ENCODE assay signal across 8 cellular contexts in genomic region chr16:58511933-58512815, GRCh38. TPM values are rescaled to one million over a fixed set of nuclear protein-coding genes. Genes with fewer than 3 reads are reported as not detected.
A peak's percentile ranks its signal among the peaks of the same experiment; 100 is the strongest.
DNase-seq lines count a peak whose midpoint lies in the region; ATAC-seq and TF ChIP-seq lines count a peak whose summit lies in the region.

No MANE protein-coding gene starts in this region.

- peaks cover 27% of the 10 kb centered on the region for H3K4me1 Mint-ChIP-seq in activated CD4-positive, alpha-beta T cell treated with anti-CD3 and anti-CD28 coated beads for 36 hours

- H3K4me3 ChIP-seq in HFF-Myc (replicated peaks; ENCODE audit: low read depth, low read length) (no peak overlapping the region), lower leg skin (ENCODE audit: low read depth, poor library complexity, severe bottlenecking) (no peak overlapping the region)

- no peak overlapping the region for H3K27ac Mint-ChIP-seq in activated CD4-positive, alpha-beta T cell treated with anti-CD3 and anti-CD28 coated beads for 36 hours

- TF ChIP-seq POLR2A in lower leg skin (IDR thresholded peaks at IDR 0.05): no peak

- H3K9me3 Mint-ChIP-seq in activated CD4-positive, alpha-beta T cell treated with anti-CD3 and anti-CD28 coated beads for 36 hours (ENCODE audit: low read depth): no peaks in the 10 kb centered on the region

- TF ChIP-seq CTCF in HFF-Myc (IDR thresholded peaks at IDR 0.05; ENCODE audit: low read depth, low read length, missing control alignments): peak; percentile 80
- TF ChIP-seq CTCF in lower leg skin (IDR thresholded peaks at IDR 0.05): peak in 1 of 3 donors; percentile 75

- DNase-seq in DMS 273 (lab: John Stamatoyannopoulos, UW; ENCODE audit: unreplicated experiment): peak; percentile 89
- DNase-seq in HFF-Myc (ENCODE audit: extremely low read depth, low read depth): no peak
- peak; percentile 23 for DNase-seq in NCI-H510A (lab: John Stamatoyannopoulos, UW)
- peak; percentile 93 for DNase-seq in activated CD4-positive, alpha-beta T cell treated with anti-CD3 and anti-CD28 coated beads for 36 hours
- peak; percentile 40 for DNase-seq in cerebellum (ENCODE audit: low spot score)
- DNase-seq in lower leg skin (ENCODE audit: low spot score in 2 of 2): peak; percentile 56 to 96
- peak; percentile 53 for DNase-seq in stimulated activated CD8-positive, alpha-beta memory T cell treated with anti-CD3 and anti-CD28 coated beads, Interleukin-12 subunit alpha, Interleukin-12 subunit beta, amount 100 ng/mL, for 4 hours (ENCODE audit: low read depth)

- POLR2A ChIA-PET in activated CD4-positive, alpha-beta T cell treated with anti-CD3 and anti-CD28 coated beads for 36 hours (lab: Charles Lee): interaction anchor here (0.6 to 1.0 kb wide), 2 partner anchors 14 to 116 kb away, joined by 3 to 6 read pairs; no protein-coding TSS in a partner anchor

- WGBS in lower leg skin, 2 donors: 50 to 63% methylated on average over 13 to 17 of the region's 17 CpGs

- peaks cover 14% of the 10 kb centered on the region for H3K36me3 Mint-ChIP-seq in activated CD4-positive, alpha-beta T cell treated with anti-CD3 and anti-CD28 coated beads for 36 hours (ENCODE audit: low read depth)

- CTCF ChIA-PET in activated CD4-positive, alpha-beta T cell treated with anti-CD3 and anti-CD28 coated beads for 36 hours (lab: Charles Lee): interaction anchor here (0.6 to 1.9 kb wide), 10 partner anchors 15 to 262 kb away, joined by 3 to 20 read pairs (median 4); a partner anchor contains a TSS

- peak; percentile 31 for ATAC-seq in activated CD4-positive, alpha-beta T cell treated with anti-CD3 and anti-CD28 coated beads for 36 hours
- ATAC-seq in GM18861 (IDR thresholded peaks at IDR 0.05; ENCODE audit: unreplicated experiment): no peak

- H3K27me3 Mint-ChIP-seq in activated CD4-positive, alpha-beta T cell treated with anti-CD3 and anti-CD28 coated beads for 36 hours: no peaks in the 10 kb centered on the region

- intact Hi-C loops in activated CD4-positive, alpha-beta T cell treated with anti-CD3 and anti-CD28 coated beads for 36 hours (cut with DNase I, micrococcal nuclease): loop anchor here (1.0 to 10.0 kb wide), 4 partner anchors 149 to 317 kb away; partner anchors contain the start of gene CSNK2A2 (in 1 of the 2)
- intact Hi-C loops in lower leg skin (cut with DNase I; ENCODE audit: low total_unique reads): no loop called here

- H3K4me3 Mint-ChIP-seq in activated CD4-positive, alpha-beta T cell treated with anti-CD3 and anti-CD28 coated beads for 36 hours: no peak overlapping the region

RNA-seq across cellular contexts. Expression of gene SETD6, which starts 3.1 kb away (rescaled TPM):
- total RNA-seq in activated CD4-positive, alpha-beta T cell treated with anti-CD3 and anti-CD28 coated beads for 36 hours: 10 to 100 TPM; 13.8 to 15.1 TPM
- total RNA-seq in cerebellum (32.0 TPM), lower leg skin (10 to 100 TPM; 32.8 to 74.2 (median 52.9) TPM)

RNA-seq across cellular contexts. Expression of gene NDRG4, which starts 12.2 kb away (rescaled TPM):
- total RNA-seq in activated CD4-positive, alpha-beta T cell treated with anti-CD3 and anti-CD28 coated beads for 36 hours: 1 to 10 TPM; 6.9 to 7.2 TPM
- total RNA-seq in cerebellum: 280 TPM
- 10 to 100 TPM; 29.7 to 97.2 (median 64.0) TPM for total RNA-seq in lower leg skin
